Comparison of ENCODE assay signal across 26 cellular contexts in the genomic region with DNA sequence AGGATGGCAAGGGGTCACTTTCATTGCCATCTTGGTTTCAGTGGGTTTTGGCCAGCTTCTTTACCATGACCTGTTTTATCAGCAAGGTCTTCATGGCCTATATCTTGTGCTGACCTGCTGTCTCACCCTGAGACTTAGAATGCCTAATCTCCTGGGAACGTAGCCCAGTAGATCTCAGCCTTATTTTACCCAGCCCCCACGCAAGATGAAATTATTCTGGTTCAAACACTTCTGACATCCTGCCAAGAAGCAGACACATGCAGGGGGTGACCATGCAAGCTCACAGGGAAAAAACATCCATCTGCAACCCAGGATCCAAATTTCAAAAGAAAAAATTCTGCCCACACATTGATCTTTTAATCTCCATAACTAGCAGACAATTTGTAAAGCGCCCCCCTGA.
"Had no signal": no experiment of that assay in that cellular context is flagged by ENCODE, and none has a peak within 500 bp of the region (broad histone marks: within the 10 kb centered on the region; RNA-seq: fewer than 3 reads in every experiment).

No MANE protein-coding gene starts in this region.

- ATAC-seq: left colon; left lung; mucosa of descending colon; naive thymus-derived CD4-positive, alpha-beta T cell; natural killer cell treated with Interleukin-12 subunit alpha and Interleukin-12 subunit beta and Interleukin-15 and Interleukin-18, amount 100 ng/mL, for 72 hours; pancreas; right cardiac atrium; sciatic nerve; stimulated activated effector memory CD8-positive, alpha-beta T cell treated with anti-CD3 and anti-CD28 coated beads, Interleukin-12 subunit alpha, Interleukin-12 subunit beta, amount 100 ng/mL, for 72 hours had no signal

- H3K4me3 ChIP-seq: left lung, lung, mucosa of descending colon, pancreas, prostate gland, spleen, suprapubic skin, tibial nerve, uterus had no signal

- H3K9me3 ChIP-seq: left lung, mucosa of descending colon, pancreas, prostate gland, suprapubic skin, tibial nerve, uterus had no signal

- H3K27ac ChIP-seq: left lung, pancreas, prostate gland, suprapubic skin, tibial nerve, uterus had no signal

- H3K4me1 ChIP-seq: left lung, pancreas, prostate gland, suprapubic skin, tibial nerve, uterus had no signal

- H3K27me3 ChIP-seq: left lung, pancreas, spleen, suprapubic skin, tibial nerve, uterus had no signal

- DNase-seq: hippocampal formation; immature natural killer cell; kidney; left colon; left lung; midbrain; mucosa of descending colon; naive thymus-derived CD4-positive, alpha-beta T cell; nucleus accumbens; pancreas; posterior cingulate gyrus; retina; right cardiac atrium; small intestine; spleen; stimulated activated CD4-positive, alpha-beta T cell treated with anti-CD3 and anti-CD28 coated beads, Interleukin-4, amount 100 ng/mL, for 24 hours; stimulated activated naive CD4-positive, alpha-beta T cell; uterus had no signal

- FAIRE-seq: islet of Langerhans, kidney, pancreas, small intestine had no signal

- H3K36me3 ChIP-seq: left lung, pancreas, prostate gland, spleen, suprapubic skin, tibial nerve, uterus had no signal
